Comparison of ENCODE assay signal across 1 cellular context in the genomic region with DNA sequence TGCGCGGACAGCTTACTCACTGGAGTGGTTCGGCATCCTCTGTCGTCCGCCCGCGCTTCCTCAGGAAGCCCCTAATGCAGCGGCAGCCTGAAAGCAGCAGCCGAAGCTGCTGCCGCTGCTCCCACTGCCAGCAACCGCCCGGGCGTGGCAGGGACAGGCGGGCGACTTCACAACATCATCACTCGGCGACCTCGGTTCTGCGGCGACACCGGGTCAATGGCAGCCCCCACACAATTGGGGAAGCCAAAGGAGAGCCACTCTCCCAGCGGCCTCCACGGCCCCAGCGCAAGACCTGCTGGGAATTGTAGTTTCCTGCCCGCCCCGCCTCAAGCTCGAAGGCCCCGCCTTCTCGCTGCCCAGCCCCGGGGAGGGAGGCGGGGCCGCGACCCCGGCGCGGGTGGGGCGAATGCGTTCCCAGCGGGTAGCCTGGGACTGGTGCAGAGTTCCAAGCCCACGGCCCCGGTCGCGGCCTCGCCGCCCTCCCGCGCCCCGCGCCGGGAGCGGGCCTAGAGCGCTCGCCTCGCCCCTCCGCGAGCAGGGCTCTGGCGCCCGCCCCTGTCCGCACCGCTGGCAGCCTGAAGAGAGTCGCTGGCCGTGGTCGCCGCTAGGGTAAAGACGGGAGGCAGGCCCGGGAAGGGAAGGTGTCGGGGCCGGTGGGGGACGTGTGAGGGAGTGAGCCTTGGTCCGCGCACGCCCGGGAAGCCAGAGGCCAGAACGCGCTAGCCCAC.
A peak's percentile ranks its signal among the peaks of the same experiment; 100 is the strongest.
TF ChIP-seq lines count a peak whose summit lies in the region.

A gene with protein sequence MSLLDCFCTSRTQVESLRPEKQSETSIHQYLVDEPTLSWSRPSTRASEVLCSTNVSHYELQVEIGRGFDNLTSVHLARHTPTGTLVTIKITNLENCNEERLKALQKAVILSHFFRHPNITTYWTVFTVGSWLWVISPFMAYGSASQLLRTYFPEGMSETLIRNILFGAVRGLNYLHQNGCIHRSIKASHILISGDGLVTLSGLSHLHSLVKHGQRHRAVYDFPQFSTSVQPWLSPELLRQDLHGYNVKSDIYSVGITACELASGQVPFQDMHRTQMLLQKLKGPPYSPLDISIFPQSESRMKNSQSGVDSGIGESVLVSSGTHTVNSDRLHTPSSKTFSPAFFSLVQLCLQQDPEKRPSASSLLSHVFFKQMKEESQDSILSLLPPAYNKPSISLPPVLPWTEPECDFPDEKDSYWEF (plus strand): TSS at position 411 of the 728 bp plus-strand sequence. CDS start 3,101 bp downstream, outside the sequence.
A gene with protein sequence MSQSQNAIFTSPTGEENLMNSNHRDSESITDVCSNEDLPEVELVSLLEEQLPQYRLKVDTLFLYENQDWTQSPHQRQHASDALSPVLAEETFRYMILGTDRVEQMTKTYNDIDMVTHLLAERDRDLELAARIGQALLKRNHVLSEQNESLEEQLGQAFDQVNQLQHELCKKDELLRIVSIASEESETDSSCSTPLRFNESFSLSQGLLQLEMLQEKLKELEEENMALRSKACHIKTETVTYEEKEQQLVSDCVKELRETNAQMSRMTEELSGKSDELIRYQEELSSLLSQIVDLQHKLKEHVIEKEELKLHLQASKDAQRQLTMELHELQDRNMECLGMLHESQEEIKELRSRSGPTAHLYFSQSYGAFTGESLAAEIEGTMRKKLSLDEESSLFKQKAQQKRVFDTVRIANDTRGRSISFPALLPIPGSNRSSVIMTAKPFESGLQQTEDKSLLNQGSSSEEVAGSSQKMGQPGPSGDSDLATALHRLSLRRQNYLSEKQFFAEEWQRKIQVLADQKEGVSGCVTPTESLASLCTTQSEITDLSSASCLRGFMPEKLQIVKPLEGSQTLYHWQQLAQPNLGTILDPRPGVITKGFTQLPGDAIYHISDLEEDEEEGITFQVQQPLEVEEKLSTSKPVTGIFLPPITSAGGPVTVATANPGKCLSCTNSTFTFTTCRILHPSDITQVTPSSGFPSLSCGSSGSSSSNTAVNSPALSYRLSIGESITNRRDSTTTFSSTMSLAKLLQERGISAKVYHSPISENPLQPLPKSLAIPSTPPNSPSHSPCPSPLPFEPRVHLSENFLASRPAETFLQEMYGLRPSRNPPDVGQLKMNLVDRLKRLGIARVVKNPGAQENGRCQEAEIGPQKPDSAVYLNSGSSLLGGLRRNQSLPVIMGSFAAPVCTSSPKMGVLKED (minus strand): TSS at position 129 of the 728 bp plus-strand sequence. CDS start 30,951 bp downstream, outside the sequence.

TF ChIP-seq in HepG2, 621 proteins besides CTCF, POLR2A, EP300 and RAD21 (continued from another document and continues in another):
- TF ChIP-seq, protein P1, sequence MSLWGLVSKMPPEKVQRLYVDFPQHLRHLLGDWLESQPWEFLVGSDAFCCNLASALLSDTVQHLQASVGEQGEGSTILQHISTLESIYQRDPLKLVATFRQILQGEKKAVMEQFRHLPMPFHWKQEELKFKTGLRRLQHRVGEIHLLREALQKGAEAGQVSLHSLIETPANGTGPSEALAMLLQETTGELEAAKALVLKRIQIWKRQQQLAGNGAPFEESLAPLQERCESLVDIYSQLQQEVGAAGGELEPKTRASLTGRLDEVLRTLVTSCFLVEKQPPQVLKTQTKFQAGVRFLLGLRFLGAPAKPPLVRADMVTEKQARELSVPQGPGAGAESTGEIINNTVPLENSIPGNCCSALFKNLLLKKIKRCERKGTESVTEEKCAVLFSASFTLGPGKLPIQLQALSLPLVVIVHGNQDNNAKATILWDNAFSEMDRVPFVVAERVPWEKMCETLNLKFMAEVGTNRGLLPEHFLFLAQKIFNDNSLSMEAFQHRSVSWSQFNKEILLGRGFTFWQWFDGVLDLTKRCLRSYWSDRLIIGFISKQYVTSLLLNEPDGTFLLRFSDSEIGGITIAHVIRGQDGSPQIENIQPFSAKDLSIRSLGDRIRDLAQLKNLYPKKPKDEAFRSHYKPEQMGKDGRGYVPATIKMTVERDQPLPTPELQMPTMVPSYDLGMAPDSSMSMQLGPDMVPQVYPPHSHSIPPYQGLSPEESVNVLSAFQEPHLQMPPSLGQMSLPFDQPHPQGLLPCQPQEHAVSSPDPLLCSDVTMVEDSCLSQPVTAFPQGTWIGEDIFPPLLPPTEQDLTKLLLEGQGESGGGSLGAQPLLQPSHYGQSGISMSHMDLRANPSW (CRISPR knock-in tag; IDR thresholded peaks at IDR 0.05; ENCODE audit: borderline replicate concordance) = no peak; the same call in 1 of the 2 replicates
- peak; percentile 43; the same call in 1 of the 2 replicates for TF ChIP-seq ZNF619 (CRISPR knock-in tag; IDR thresholded peaks at IDR 0.05)
- no peak for TF ChIP-seq ZNF30 (CRISPR knock-in tag; IDR thresholded peaks at IDR 0.05)
- peak; percentile 87 for TF ChIP-seq TAF1 (CRISPR knock-in tag; IDR thresholded peaks at IDR 0.05)
- TF ChIP-seq FOXC1 (CRISPR knock-in tag; IDR thresholded peaks at IDR 0.05; ENCODE audit: borderline replicate concordance) = peak; percentile 97; the same call in 1 of the 2 replicates
- TF ChIP-seq ZNF33B (CRISPR knock-in tag; IDR thresholded peaks at IDR 0.05) = 0 out of 2 replicates have a peak, but pooled peaks have one; percentile 46
- peak; percentile 78 for TF ChIP-seq SIN3B (IDR thresholded peaks at IDR 0.05; ENCODE audit: low read length)
- TF ChIP-seq ZNF234 (CRISPR knock-in tag; conservative IDR thresholded peaks at IDR 0.05) = 0 out of 2 replicates have a peak, but pooled peaks have one; percentile 82
- no peak for TF ChIP-seq KDM1A (CRISPR knock-in tag; IDR thresholded peaks at IDR 0.05)
- peak; percentile 51 for TF ChIP-seq FOXA3 (CRISPR knock-in tag; IDR thresholded peaks at IDR 0.05)
- TF ChIP-seq BRCA1 (CRISPR knock-in tag; IDR thresholded peaks at IDR 0.05) = no peak; the same call in 1 of the 2 replicates
- peak; percentile 95; the same call in 1 of the 2 replicates for TF ChIP-seq NRL (CRISPR knock-in tag; IDR thresholded peaks at IDR 0.05; ENCODE audit: borderline replicate concordance)
- no peak for TF ChIP-seq ATM (IDR thresholded peaks at IDR 0.05; ENCODE audit: borderline replicate concordance)
- 0 out of 2 replicates have a peak, but pooled peaks have one; percentile 11 for TF ChIP-seq CEBPB (IDR thresholded peaks at IDR 0.05; ENCODE audit: borderline replicate concordance, low read depth, low read length)
- TF ChIP-seq ZFP62 (CRISPR knock-in tag; IDR thresholded peaks at IDR 0.05) = peak; percentile 93
- TF ChIP-seq ZNF749 (CRISPR knock-in tag; IDR thresholded peaks at IDR 0.05; ENCODE audit: borderline replicate concordance) = 0 out of 2 replicates have a peak, but pooled peaks have one; percentile 88
- peak; percentile 75; the same call in 1 of the 2 replicates for TF ChIP-seq ZNF136 (CRISPR knock-in tag; IDR thresholded peaks at IDR 0.05; ENCODE audit: low read depth)
- peak; percentile 70 for TF ChIP-seq NFYB (CRISPR knock-in tag; IDR thresholded peaks at IDR 0.05)
- TF ChIP-seq, protein P2, sequence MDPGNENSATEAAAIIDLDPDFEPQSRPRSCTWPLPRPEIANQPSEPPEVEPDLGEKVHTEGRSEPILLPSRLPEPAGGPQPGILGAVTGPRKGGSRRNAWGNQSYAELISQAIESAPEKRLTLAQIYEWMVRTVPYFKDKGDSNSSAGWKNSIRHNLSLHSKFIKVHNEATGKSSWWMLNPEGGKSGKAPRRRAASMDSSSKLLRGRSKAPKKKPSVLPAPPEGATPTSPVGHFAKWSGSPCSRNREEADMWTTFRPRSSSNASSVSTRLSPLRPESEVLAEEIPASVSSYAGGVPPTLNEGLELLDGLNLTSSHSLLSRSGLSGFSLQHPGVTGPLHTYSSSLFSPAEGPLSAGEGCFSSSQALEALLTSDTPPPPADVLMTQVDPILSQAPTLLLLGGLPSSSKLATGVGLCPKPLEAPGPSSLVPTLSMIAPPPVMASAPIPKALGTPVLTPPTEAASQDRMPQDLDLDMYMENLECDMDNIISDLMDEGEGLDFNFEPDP (CRISPR knock-in tag; conservative IDR thresholded peaks at IDR 0.05) = no peak
- peak; percentile 52; the same call in 1 of the 2 replicates for TF ChIP-seq ZFP82 (CRISPR knock-in tag; IDR thresholded peaks at IDR 0.05; ENCODE audit: borderline replicate concordance)
- peak; percentile 98 for TF ChIP-seq HOXA3 (CRISPR knock-in tag; IDR thresholded peaks at IDR 0.05)
- TF ChIP-seq ZNF577 (CRISPR knock-in tag; IDR thresholded peaks at IDR 0.05; ENCODE audit: borderline replicate concordance, low read depth) = no peak
- TF ChIP-seq, protein P3, sequence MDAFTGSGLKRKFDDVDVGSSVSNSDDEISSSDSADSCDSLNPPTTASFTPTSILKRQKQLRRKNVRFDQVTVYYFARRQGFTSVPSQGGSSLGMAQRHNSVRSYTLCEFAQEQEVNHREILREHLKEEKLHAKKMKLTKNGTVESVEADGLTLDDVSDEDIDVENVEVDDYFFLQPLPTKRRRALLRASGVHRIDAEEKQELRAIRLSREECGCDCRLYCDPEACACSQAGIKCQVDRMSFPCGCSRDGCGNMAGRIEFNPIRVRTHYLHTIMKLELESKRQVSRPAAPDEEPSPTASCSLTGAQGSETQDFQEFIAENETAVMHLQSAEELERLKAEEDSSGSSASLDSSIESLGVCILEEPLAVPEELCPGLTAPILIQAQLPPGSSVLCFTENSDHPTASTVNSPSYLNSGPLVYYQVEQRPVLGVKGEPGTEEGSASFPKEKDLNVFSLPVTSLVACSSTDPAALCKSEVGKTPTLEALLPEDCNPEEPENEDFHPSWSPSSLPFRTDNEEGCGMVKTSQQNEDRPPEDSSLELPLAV (CRISPR knock-in tag; conservative IDR thresholded peaks at IDR 0.05; ENCODE audit: low read depth) = 0 out of 2 replicates have a peak, but pooled peaks have one; percentile 77
- no peak for TF ChIP-seq CC2D1A (CRISPR knock-in tag; IDR thresholded peaks at IDR 0.05)
- peak; percentile 96 for TF ChIP-seq GATAD1 (CRISPR knock-in tag; IDR thresholded peaks at IDR 0.05)
- 0 out of 2 replicates have a peak, but pooled peaks have one; percentile 15 for TF ChIP-seq FOXJ3 (CRISPR knock-in tag; IDR thresholded peaks at IDR 0.05; ENCODE audit: borderline replicate concordance)
- peak; percentile 99 for TF ChIP-seq CREM (IDR thresholded peaks at IDR 0.05)
- TF ChIP-seq CREM (CRISPR knock-in tag; IDR thresholded peaks at IDR 0.05) = peak; percentile 87
- TF ChIP-seq, protein P4, sequence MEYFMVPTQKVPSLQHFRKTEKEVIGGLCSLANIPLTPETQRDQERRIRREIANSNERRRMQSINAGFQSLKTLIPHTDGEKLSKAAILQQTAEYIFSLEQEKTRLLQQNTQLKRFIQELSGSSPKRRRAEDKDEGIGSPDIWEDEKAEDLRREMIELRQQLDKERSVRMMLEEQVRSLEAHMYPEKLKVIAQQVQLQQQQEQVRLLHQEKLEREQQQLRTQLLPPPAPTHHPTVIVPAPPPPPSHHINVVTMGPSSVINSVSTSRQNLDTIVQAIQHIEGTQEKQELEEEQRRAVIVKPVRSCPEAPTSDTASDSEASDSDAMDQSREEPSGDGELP (IDR thresholded peaks at IDR 0.05; ENCODE audit: borderline replicate concordance, low read depth) = peak; percentile 13; the same call in 1 of the 2 replicates
- peak; percentile 6; the same call in 1 of the 2 replicates for TF ChIP-seq ZNF629 (CRISPR knock-in tag; conservative IDR thresholded peaks at IDR 0.05)
- no peak for TF ChIP-seq ZFP36 (IDR thresholded peaks at IDR 0.05; ENCODE audit: borderline replicate concordance, low read depth, low read length, partially characterized antibody)
- TF ChIP-seq, protein P5, sequence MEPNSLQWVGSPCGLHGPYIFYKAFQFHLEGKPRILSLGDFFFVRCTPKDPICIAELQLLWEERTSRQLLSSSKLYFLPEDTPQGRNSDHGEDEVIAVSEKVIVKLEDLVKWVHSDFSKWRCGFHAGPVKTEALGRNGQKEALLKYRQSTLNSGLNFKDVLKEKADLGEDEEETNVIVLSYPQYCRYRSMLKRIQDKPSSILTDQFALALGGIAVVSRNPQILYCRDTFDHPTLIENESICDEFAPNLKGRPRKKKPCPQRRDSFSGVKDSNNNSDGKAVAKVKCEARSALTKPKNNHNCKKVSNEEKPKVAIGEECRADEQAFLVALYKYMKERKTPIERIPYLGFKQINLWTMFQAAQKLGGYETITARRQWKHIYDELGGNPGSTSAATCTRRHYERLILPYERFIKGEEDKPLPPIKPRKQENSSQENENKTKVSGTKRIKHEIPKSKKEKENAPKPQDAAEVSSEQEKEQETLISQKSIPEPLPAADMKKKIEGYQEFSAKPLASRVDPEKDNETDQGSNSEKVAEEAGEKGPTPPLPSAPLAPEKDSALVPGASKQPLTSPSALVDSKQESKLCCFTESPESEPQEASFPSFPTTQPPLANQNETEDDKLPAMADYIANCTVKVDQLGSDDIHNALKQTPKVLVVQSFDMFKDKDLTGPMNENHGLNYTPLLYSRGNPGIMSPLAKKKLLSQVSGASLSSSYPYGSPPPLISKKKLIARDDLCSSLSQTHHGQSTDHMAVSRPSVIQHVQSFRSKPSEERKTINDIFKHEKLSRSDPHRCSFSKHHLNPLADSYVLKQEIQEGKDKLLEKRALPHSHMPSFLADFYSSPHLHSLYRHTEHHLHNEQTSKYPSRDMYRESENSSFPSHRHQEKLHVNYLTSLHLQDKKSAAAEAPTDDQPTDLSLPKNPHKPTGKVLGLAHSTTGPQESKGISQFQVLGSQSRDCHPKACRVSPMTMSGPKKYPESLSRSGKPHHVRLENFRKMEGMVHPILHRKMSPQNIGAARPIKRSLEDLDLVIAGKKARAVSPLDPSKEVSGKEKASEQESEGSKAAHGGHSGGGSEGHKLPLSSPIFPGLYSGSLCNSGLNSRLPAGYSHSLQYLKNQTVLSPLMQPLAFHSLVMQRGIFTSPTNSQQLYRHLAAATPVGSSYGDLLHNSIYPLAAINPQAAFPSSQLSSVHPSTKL (CRISPR knock-in tag; IDR thresholded peaks at IDR 0.05) = peak; percentile 70; the same call in 1 of the 2 replicates
- TF ChIP-seq ZFP1 (CRISPR knock-in tag; IDR thresholded peaks at IDR 0.05) = peak; percentile 88
- TF ChIP-seq, protein P6, sequence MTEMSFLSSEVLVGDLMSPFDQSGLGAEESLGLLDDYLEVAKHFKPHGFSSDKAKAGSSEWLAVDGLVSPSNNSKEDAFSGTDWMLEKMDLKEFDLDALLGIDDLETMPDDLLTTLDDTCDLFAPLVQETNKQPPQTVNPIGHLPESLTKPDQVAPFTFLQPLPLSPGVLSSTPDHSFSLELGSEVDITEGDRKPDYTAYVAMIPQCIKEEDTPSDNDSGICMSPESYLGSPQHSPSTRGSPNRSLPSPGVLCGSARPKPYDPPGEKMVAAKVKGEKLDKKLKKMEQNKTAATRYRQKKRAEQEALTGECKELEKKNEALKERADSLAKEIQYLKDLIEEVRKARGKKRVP (CRISPR knock-in tag; IDR thresholded peaks at IDR 0.05) = peak in 1 of 2 experiments; percentile 78; a peak in 2 of 4 replicates
- TF ChIP-seq PRPF4 (IDR thresholded peaks at IDR 0.05; ENCODE audit: low read depth, low read length, poor library complexity, severe bottlenecking) = no peak
